In the genomic region with DNA sequence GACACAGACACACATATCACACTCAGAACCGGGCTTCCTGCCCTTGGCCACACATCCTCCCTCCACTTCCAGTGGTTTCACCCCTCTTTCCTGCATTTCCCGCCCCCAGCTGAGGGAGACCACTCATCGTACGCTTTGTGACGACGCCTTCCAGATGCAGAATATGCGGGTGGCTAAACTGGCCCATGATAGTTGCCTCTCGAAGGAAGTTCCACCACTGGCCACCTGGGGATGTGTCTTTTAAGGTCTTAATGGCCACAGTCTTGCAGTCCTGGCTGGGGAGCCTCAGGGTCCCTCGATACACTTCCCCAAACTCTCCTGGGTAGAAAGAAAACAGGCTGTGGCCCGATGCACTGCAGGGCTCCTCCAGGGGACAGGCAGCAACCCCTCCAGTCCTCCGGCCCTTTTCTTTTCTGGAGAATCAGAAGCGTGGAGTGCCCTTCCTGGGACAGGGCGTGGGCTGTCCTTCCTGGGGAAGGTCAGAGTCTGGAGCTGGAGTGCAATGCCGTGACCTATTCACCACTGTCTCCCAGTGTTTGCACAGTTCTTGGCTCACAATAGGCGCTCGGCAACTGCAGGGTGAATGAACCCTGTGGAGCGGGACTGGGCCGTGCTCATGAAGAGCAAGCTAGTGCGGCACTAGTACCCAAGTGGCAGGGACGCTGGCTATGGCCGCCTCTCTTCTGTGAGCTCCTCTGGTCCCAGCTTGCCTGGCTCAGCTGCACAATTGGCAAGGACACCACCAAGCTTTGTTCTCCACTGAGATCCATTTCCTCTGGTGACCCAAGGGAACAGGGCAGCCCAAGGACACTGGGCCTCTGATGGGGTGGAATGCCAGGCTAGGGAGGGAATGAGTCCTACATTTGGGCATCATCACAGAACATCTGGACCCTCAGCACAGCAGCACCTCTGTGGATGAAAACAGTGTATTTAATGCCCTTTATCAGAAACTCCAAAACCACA, we compare ENCODE assay signal across 11 cellular contexts. TPM values are rescaled to one million over a fixed set of nuclear protein-coding genes. Genes with fewer than 3 reads are reported as not detected.
DNase-seq lines count a peak whose midpoint lies in the region; ATAC-seq, FAIRE-seq and TF ChIP-seq lines count a peak whose summit lies in the region.
"Had no signal": no experiment of that assay in that cellular context is flagged by ENCODE, and none has a peak within 500 bp of the region (broad histone marks: within the 10 kb centered on the region; RNA-seq: fewer than 3 reads in every experiment).

No MANE protein-coding gene starts in this region.

- no peaks in the 10 kb centered on the region for H3K9me3 Mint-ChIP-seq in CD8-positive, alpha-beta memory T cell

- peak; percentile 10 for TF ChIP-seq CTCF in bronchial epithelial cell (IDR thresholded peaks at IDR 0.05; ENCODE audit: insufficient read depth, low read length, severe bottlenecking)
- no peak for TF ChIP-seq CTCF in GM20000 (IDR thresholded peaks at IDR 0.05; ENCODE audit: extremely low read depth, missing control alignments)

- FAIRE-seq in bronchial epithelial cell (lab: Jason Lieb, UNC), result no peak
- FAIRE-seq: GM18507 had no signal

- no peaks in the 10 kb centered on the region for H3K4me1 ChIP-seq in CD8-positive, alpha-beta memory T cell (ENCODE audit: insufficient read depth, low read length)

- no peaks in the 10 kb centered on the region for H3K9me3 ChIP-seq in CD8-positive, alpha-beta memory T cell (ENCODE audit: low read length)

- H3K36me3 Mint-ChIP-seq in CD8-positive, alpha-beta memory T cell, result peaks cover 0 to 74% (median 7%) of the 10 kb centered on the region in 3 donors

- H3K4me1 Mint-ChIP-seq in CD8-positive, alpha-beta memory T cell, result peaks cover 14 to 16% (median 15%) of the 10 kb centered on the region in 3 donors

- peak; percentile 51 for ATAC-seq in HG03159 (IDR thresholded peaks at IDR 0.05; ENCODE audit: unreplicated experiment)

- CTCF ChIA-PET in CD8-positive, alpha-beta memory T cell (lab: Charles Lee), result interaction anchor here (1.1 to 2.8 kb wide), 3 partner anchors 12 to 15 kb away, joined by 3 to 10 read pairs (median 7); no protein-coding TSS in a partner anchor

- peak overlapping the region in 2 of 7 donors; percentile 8 to 36 for H3K4me3 Mint-ChIP-seq in CD8-positive, alpha-beta memory T cell

- peaks cover 13% of the 10 kb centered on the region for H3K36me3 ChIP-seq in CD8-positive, alpha-beta memory T cell (ENCODE audit: insufficient read depth, low read length)
- H3K36me3 ChIP-seq in bronchial epithelial cell (ENCODE audit: control insufficient read depth, insufficient read depth, low read length), result peaks cover 47% of the 10 kb centered on the region

- H3K27ac Mint-ChIP-seq in CD8-positive, alpha-beta memory T cell, result peak overlapping the region in 6 of 8 donors; percentile 6 to 86 (median 42)

- H3K27me3 Mint-ChIP-seq in CD8-positive, alpha-beta memory T cell, result no peaks in the 10 kb centered on the region

- no peaks in the 10 kb centered on the region for H3K27me3 ChIP-seq in CD8-positive, alpha-beta memory T cell (ENCODE audit: insufficient read depth, low read length, poor library complexity, severe bottlenecking)
- no peaks in the 10 kb centered on the region for H3K27me3 ChIP-seq in bronchial epithelial cell (ENCODE audit: control insufficient read depth, insufficient read depth, low read length)

- no peak overlapping the region for H3K4me3 ChIP-seq in CD8-positive, alpha-beta memory T cell (ENCODE audit: low read length)
- no peak overlapping the region for H3K4me3 ChIP-seq in bronchial epithelial cell (ENCODE audit: low read depth, low read length)

- POLR2A ChIA-PET in CD8-positive, alpha-beta memory T cell (lab: Charles Lee), result interaction anchor here (1.2 to 3.7 kb wide), 2 partner anchors 9 to 12 kb away, joined by 5 to 21 read pairs; a partner anchor contains a TSS

- no peak for DNase-seq in CD8-positive, alpha-beta memory T cell
- DNase-seq in bronchial epithelial cell (ENCODE audit: low read depth) (no peak), midbrain (lab: John Stamatoyannopoulos, UW) (peak; percentile 19), NCI-H69 (lab: John Stamatoyannopoulos, UW) (no peak), HK-2 (ENCODE audit: unreplicated experiment) (no peak), NCI-H510A treated with DMSO at 0.1 percent for 48 hours (lab: John Stamatoyannopoulos, UW) (no peak), GM20000 (ENCODE audit: low spot score) (no peak)
- DNase-seq: activated naive CD4-positive, alpha-beta T cell; OCI-M1 had no signal

- H3K27ac ChIP-seq in CD8-positive, alpha-beta memory T cell (ENCODE audit: low read depth, low read length), result no peak overlapping the region

RNA-seq across cellular contexts. Expression of a gene that starts 13.2 kb away (rescaled TPM):
- total RNA-seq in CD8-positive, alpha-beta memory T cell, result 1 to 10 TPM; 2.8 to 3.1 TPM
- polyA plus RNA-seq in CD8-positive, alpha-beta memory T cell, result 4.6 TPM
- 19.0 and 51.5 TPM in 2 replicates for total RNA-seq in bronchial epithelial cell

RNA-seq across cellular contexts. Expression of a gene that starts 14.3 kb away (rescaled TPM):
- total RNA-seq in CD8-positive, alpha-beta memory T cell, result 100 to 1,000 TPM; 101 to 104 TPM
- 143 TPM for polyA plus RNA-seq in CD8-positive, alpha-beta memory T cell
- 9.2 and 10.6 TPM in 2 replicates for total RNA-seq in bronchial epithelial cell

RNA-seq across cellular contexts. Expression of a gene that starts 33.0 kb away (rescaled TPM):
- 1 to 10 TPM; 2.4 to 2.8 TPM for total RNA-seq in CD8-positive, alpha-beta memory T cell
- polyA plus RNA-seq in CD8-positive, alpha-beta memory T cell, result 1.6 TPM
- total RNA-seq in bronchial epithelial cell, result 0.26 and 0.53 TPM in 2 replicates

RNA-seq across cellular contexts. Expression of a gene that starts 47.8 kb away (rescaled TPM):
- total RNA-seq in CD8-positive, alpha-beta memory T cell, result not detected
- not detected for polyA plus RNA-seq in CD8-positive, alpha-beta memory T cell
- total RNA-seq in bronchial epithelial cell, result not detected in 2 replicates
